9 cellular contexts compared by ENCODE assay signal in the genomic region with DNA sequence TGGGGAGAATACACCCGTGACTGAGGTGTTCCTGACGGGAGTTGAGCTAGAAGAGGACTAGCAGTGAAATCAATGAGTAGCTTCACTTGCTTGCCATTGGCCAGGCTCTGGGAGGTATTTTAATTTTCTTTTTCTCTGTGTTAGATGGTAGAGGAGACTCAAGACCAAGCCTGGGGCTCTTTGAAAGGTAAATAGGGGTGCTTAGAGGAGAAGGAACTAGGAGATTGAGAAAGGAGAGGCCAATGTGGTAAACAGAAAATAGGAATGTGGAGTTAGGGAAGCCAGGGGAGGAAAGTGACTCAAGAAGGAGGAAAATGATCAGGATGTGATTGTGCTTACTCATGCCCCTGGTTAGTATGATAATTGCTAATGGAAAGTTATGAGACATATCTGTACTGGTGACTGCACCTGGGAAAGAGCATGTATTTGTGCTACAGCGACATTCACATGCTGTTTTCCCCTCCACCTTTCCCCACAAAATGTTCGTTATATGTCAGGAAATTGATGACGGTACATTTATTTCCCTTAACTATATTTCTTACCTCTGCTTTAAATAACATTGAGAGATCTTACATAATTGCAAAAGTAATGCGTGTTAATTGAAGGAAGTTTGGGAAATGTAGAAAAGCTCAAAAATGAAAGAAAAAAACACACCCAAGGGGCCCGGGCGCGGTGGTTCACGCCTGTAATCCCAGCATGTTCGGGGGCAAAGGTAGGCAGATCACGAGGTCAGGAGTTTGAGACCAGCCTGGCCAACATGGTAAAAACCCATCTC. TPM values are rescaled to one million over a fixed set of nuclear protein-coding genes. Genes with fewer than 3 reads are reported as not detected.
DNase-seq lines count a peak whose midpoint lies in the region; ATAC-seq and TF ChIP-seq lines count a peak whose summit lies in the region.
"Had no signal": no experiment of that assay in that cellular context is flagged by ENCODE, and none has a peak within 500 bp of the region (broad histone marks: within the 10 kb centered on the region; RNA-seq: fewer than 3 reads in every experiment).

No MANE protein-coding gene starts in this region.

- no peaks in the 10 kb centered on the region for H3K9me3 Mint-ChIP-seq in CD8-positive, alpha-beta memory T cell
- no peaks in the 10 kb centered on the region for H3K9me3 Mint-ChIP-seq in dendritic cell treated with granulocyte-macrophage colony-stimulating factor and Interleukin-4, amounts not matched to agents 40 ng/mL and 50 ng/mL, for 4 days
- H3K9me3 Mint-ChIP-seq in progenitor cell of endocrine pancreas (ENCODE audit: low read depth), result peaks cover 3% of the 10 kb centered on the region
- H3K9me3 Mint-ChIP-seq: brain had no signal

- H3K27me3 Mint-ChIP-seq in CD8-positive, alpha-beta memory T cell, result peaks cover 5 to 24% of the 10 kb centered on the region in 2 donors
- peaks cover 3% of the 10 kb centered on the region for H3K27me3 Mint-ChIP-seq in dendritic cell treated with granulocyte-macrophage colony-stimulating factor and Interleukin-4, amounts not matched to agents 40 ng/mL and 50 ng/mL, for 4 days
- no peaks in the 10 kb centered on the region for H3K27me3 Mint-ChIP-seq in progenitor cell of endocrine pancreas

- H3K4me1 Mint-ChIP-seq in CD8-positive, alpha-beta memory T cell, result peaks cover 13 to 20% (median 19%) of the 10 kb centered on the region in 3 donors
- H3K4me1 Mint-ChIP-seq in dendritic cell treated with granulocyte-macrophage colony-stimulating factor and Interleukin-4, amounts not matched to agents 40 ng/mL and 50 ng/mL, for 4 days (ENCODE audit: low read depth), result peaks cover 16% of the 10 kb centered on the region
- peaks cover 15% of the 10 kb centered on the region for H3K4me1 Mint-ChIP-seq in progenitor cell of endocrine pancreas (ENCODE audit: low read depth)
- H3K4me1 Mint-ChIP-seq: brain had no signal

- H3K27ac Mint-ChIP-seq in CD8-positive, alpha-beta memory T cell, result peak overlapping the region in 3 of 8 donors; percentile 5 to 11 (median 7)
- H3K27ac Mint-ChIP-seq in dendritic cell treated with granulocyte-macrophage colony-stimulating factor and Interleukin-4, amounts not matched to agents 40 ng/mL and 50 ng/mL, for 4 days, result no peak overlapping the region
- H3K27ac Mint-ChIP-seq in progenitor cell of endocrine pancreas, result no peak overlapping the region
- H3K27ac Mint-ChIP-seq: brain had no signal

- peak; percentile 65 for ATAC-seq in GM21390 (IDR thresholded peaks at IDR 0.05; ENCODE audit: unreplicated experiment)

- H3K4me3 Mint-ChIP-seq in CD8-positive, alpha-beta memory T cell, result peak overlapping the region; percentile 2 to 72 (median 67)
- H3K4me3 Mint-ChIP-seq in dendritic cell treated with granulocyte-macrophage colony-stimulating factor and Interleukin-4, amounts not matched to agents 40 ng/mL and 50 ng/mL, for 4 days, result peak overlapping the region; percentile 64
- no peak overlapping the region for H3K4me3 Mint-ChIP-seq in progenitor cell of endocrine pancreas (ENCODE audit: low read depth)
- H3K4me3 Mint-ChIP-seq: brain had no signal

- H3K9ac ChIP-seq in Karpas-422 (ENCODE audit: low read length), result no peak overlapping the region

- WGBS in esophagus squamous epithelium, 2 donors, result 55 to 64% methylated on average over 11 to 12 of the region's 12 CpGs

- no peaks in the 10 kb centered on the region for H4K20me1 ChIP-seq in Karpas-422 (ENCODE audit: insufficient read depth, low read depth, low read length)

- no peaks in the 10 kb centered on the region for H3K27me3 ChIP-seq in CD8-positive, alpha-beta memory T cell (ENCODE audit: insufficient read depth, low read length, poor library complexity, severe bottlenecking)
- H3K27me3 ChIP-seq in Karpas-422 (ENCODE audit: low read length) (no peaks in the 10 kb centered on the region), esophagus squamous epithelium (no peaks in the 10 kb centered on the region)

- peaks cover 3% of the 10 kb centered on the region for H3K4me1 ChIP-seq in CD8-positive, alpha-beta memory T cell (ENCODE audit: insufficient read depth, low read length)
- peaks cover 6% of the 10 kb centered on the region; the same call in 1 of the 2 replicates for H3K4me1 ChIP-seq in Karpas-422 (ENCODE audit: low read length)
- peaks cover 0 to 11% (median 0%) of the 10 kb centered on the region in 3 donors for H3K4me1 ChIP-seq in esophagus squamous epithelium

- H3K36me3 ChIP-seq in CD8-positive, alpha-beta memory T cell (ENCODE audit: insufficient read depth, low read length), result no peaks in the 10 kb centered on the region
- no peaks in the 10 kb centered on the region for H3K36me3 ChIP-seq in Karpas-422 (ENCODE audit: insufficient read depth, low read length)
- no peaks in the 10 kb centered on the region for H3K36me3 ChIP-seq in esophagus squamous epithelium

- no peak for TF ChIP-seq POLR2A in esophagus squamous epithelium (IDR thresholded peaks at IDR 0.05)

- TF ChIP-seq CTCF in progenitor cell of endocrine pancreas (IDR thresholded peaks at IDR 0.05; ENCODE audit: unreplicated experiment) (no peak), esophagus squamous epithelium (IDR thresholded peaks at IDR 0.05) (no peak)

- no peaks in the 10 kb centered on the region for H3K79me2 ChIP-seq in Karpas-422 (ENCODE audit: low read length)

- H3K4me3 ChIP-seq in CD8-positive, alpha-beta memory T cell (ENCODE audit: low read length), result no peak overlapping the region
- peak overlapping the region; percentile 9; the same call in 1 of the 2 replicates for H3K4me3 ChIP-seq in Karpas-422 (ENCODE audit: low read length)
- H3K4me3 ChIP-seq in esophagus squamous epithelium, result peak overlapping the region in 1 of 4 donors; percentile 30

- intact Hi-C loops in dendritic cell treated with granulocyte-macrophage colony-stimulating factor and Interleukin-4, amounts not matched to agents 40 ng/mL and 50 ng/mL, for 4 days (cut with micrococcal nuclease), result no loop called here
- intact Hi-C loops in esophagus squamous epithelium (cut with DNase I), result no loop called here

- peaks cover 0 to 4% (median 0%) of the 10 kb centered on the region in 3 donors for H3K36me3 Mint-ChIP-seq in CD8-positive, alpha-beta memory T cell
- no peaks in the 10 kb centered on the region for H3K36me3 Mint-ChIP-seq in dendritic cell treated with granulocyte-macrophage colony-stimulating factor and Interleukin-4, amounts not matched to agents 40 ng/mL and 50 ng/mL, for 4 days (ENCODE audit: low read depth)
- peaks cover 2% of the 10 kb centered on the region for H3K36me3 Mint-ChIP-seq in progenitor cell of endocrine pancreas (ENCODE audit: insufficient read depth)
- H3K36me3 Mint-ChIP-seq: brain had no signal

- POLR2A ChIA-PET in CD8-positive, alpha-beta memory T cell (lab: Charles Lee), result interaction anchor here (1.2 kb wide), 1 partner anchor 67 kb away, joined by 3 read pairs; no protein-coding TSS in a partner anchor

- H3K9me3 ChIP-seq in CD8-positive, alpha-beta memory T cell (ENCODE audit: low read length), result no peaks in the 10 kb centered on the region
- H3K9me3 ChIP-seq in Karpas-422 (ENCODE audit: low read length) (no peaks in the 10 kb centered on the region), esophagus squamous epithelium (no peaks in the 10 kb centered on the region)

- DNase-seq in CD8-positive, alpha-beta memory T cell, result no peak
- DNase-seq in Karpas-422, result no peak
- no peak for DNase-seq in progenitor cell of endocrine pancreas (ENCODE audit: low spot score, unreplicated experiment)
- no peak for DNase-seq in NCI-H146 treated with DMSO at 0.1 percent for 48 hours (lab: John Stamatoyannopoulos, UW; ENCODE audit: unreplicated experiment)
- DNase-seq in RPMI8226, result no peak
- DNase-seq in esophagus squamous epithelium (lab: John Stamatoyannopoulos, UW), result no peak

- peak overlapping the region; percentile 54 for H3K27ac ChIP-seq in CD8-positive, alpha-beta memory T cell (ENCODE audit: low read depth, low read length)
- no peak overlapping the region for H3K27ac ChIP-seq in Karpas-422 (ENCODE audit: low read length)
- no peak overlapping the region for H3K27ac ChIP-seq in esophagus squamous epithelium

- no peaks in the 10 kb centered on the region for H3K9me2 ChIP-seq in Karpas-422 (replicated peaks; ENCODE audit: insufficient read depth, low read length)

- peak overlapping the region; percentile 31 for H3K4me2 ChIP-seq in Karpas-422 (ENCODE audit: low read depth, low read length, poor library complexity, severe bottlenecking)

- CTCF ChIA-PET in CD8-positive, alpha-beta memory T cell (lab: Charles Lee), result no interaction called here

- H2AFZ ChIP-seq in Karpas-422 (ENCODE audit: low read length), result peak overlapping the region; percentile 65; the same call in 1 of the 2 replicates

RNA-seq across cellular contexts. Expression of a gene that starts 16.9 kb away (rescaled TPM):
- total RNA-seq in CD8-positive, alpha-beta memory T cell, result 10 to 100 TPM; 56.4 to 61.9 TPM
- polyA plus RNA-seq in CD8-positive, alpha-beta memory T cell, result 25.9 TPM
- total RNA-seq in Karpas-422 (2014; rRNA removed; shearing (Covaris generic); ENCODE audit: low replicate concordance), result 113 and 131 TPM in 2 replicates
- total RNA-seq in progenitor cell of endocrine pancreas (95.2 and 103 TPM in 2 replicates), esophagus squamous epithelium (10 to 100 TPM; 54.7 to 91.8 (median 66.2) TPM)
